1 cellular context compared by ENCODE assay signal in genomic region chr11:64848214-64848778, GRCh38.
TF ChIP-seq lines count a peak whose summit lies in the region.

No MANE protein-coding gene starts in this region.

TF ChIP-seq in SK-N-SH, 30 proteins besides CTCF, POLR2A, EP300 and RAD21 (continued from another document):
- TF ChIP-seq USF2 (IDR thresholded peaks at IDR 0.05; ENCODE audit: borderline replicate concordance, low read depth, low read length): no peak
- TF ChIP-seq RCOR1 (IDR thresholded peaks at IDR 0.05; ENCODE audit: low read length): no peak
